Comparison of ENCODE assay signal across 11 cellular contexts in genomic region chr3:138371070-138371950, GRCh38. TPM values are rescaled to one million over a fixed set of nuclear protein-coding genes. Genes with fewer than 3 reads are reported as not detected.
DNase-seq lines count a peak whose midpoint lies in the region; ATAC-seq and TF ChIP-seq lines count a peak whose summit lies in the region.
"Had no signal": no experiment of that assay in that cellular context is flagged by ENCODE, and none has a peak within 500 bp of the region (broad histone marks: within the 10 kb centered on the region; RNA-seq: fewer than 3 reads in every experiment).

No MANE protein-coding gene starts in this region.

- H3K4me3 ChIP-seq in GM06990 (replicated peaks; ENCODE audit: low read depth, low read length): 0 out of 2 replicates have a peak overlapping the region, but pooled peaks have one; percentile 13

- H3K36me3 ChIP-seq in GM06990 (ENCODE audit: control insufficient read depth, insufficient read depth, low read length): no peaks in the 10 kb centered on the region

- no peak overlapping the region for H3K27ac Mint-ChIP-seq in activated T-helper 17 cell treated with anti-CD3 and anti-CD28 coated beads, Interleukin-2, amount 50 U/mL, for 72 hours
- H3K27ac Mint-ChIP-seq: activated T-helper 1 cell treated with anti-CD3 and anti-CD28 coated beads, Interleukin-12 subunit alpha, Interleukin-12 subunit beta, Interleukin-2, Interleukin-4 antibody, amounts not matched to agents 30 ng/mL and 10 ng/mL and 1 ng/mL, durations not matched to agents 14 hours and 24 hours and 36 hours had no signal

- ATAC-seq in GM19372 (IDR thresholded peaks at IDR 0.05; ENCODE audit: low read depth, unreplicated experiment): peak; percentile 99
- peak; percentile 98 for ATAC-seq in HG03066 (IDR thresholded peaks at IDR 0.05; ENCODE audit: low read depth, unreplicated experiment)
- peak; percentile 87 for ATAC-seq in activated T-helper 17 cell treated with anti-CD3 and anti-CD28 coated beads, Interleukin-2, amount 50 U/mL, for 72 hours (replicated peaks)

- no peak overlapping the region for H3K4me3 Mint-ChIP-seq in activated T-helper 17 cell treated with anti-CD3 and anti-CD28 coated beads, Interleukin-2, amount 50 U/mL, for 72 hours
- H3K4me3 Mint-ChIP-seq: activated T-helper 1 cell treated with anti-CD3 and anti-CD28 coated beads, Interleukin-12 subunit alpha, Interleukin-12 subunit beta, Interleukin-2, Interleukin-4 antibody, amounts not matched to agents 30 ng/mL and 10 ng/mL and 1 ng/mL, durations not matched to agents 14 hours and 24 hours and 36 hours had no signal

- TF ChIP-seq CTCF in GM06990 (IDR thresholded peaks at IDR 0.05; ENCODE audit: insufficient read depth, low read length, poor library complexity, severe bottlenecking): no peak

- H3K27me3 ChIP-seq in GM06990 (replicated peaks; ENCODE audit: control insufficient read depth, insufficient read depth, low read length): peaks cover 6% of the 10 kb centered on the region; the same call in 1 of the 2 replicates

- peaks cover 8% of the 10 kb centered on the region for H3K4me1 Mint-ChIP-seq in activated T-helper 17 cell treated with anti-CD3 and anti-CD28 coated beads, Interleukin-2, amount 50 U/mL, for 72 hours

- no peaks in the 10 kb centered on the region for H3K9me3 Mint-ChIP-seq in activated T-helper 17 cell treated with anti-CD3 and anti-CD28 coated beads, Interleukin-2, amount 50 U/mL, for 72 hours
- H3K9me3 Mint-ChIP-seq: activated T-helper 1 cell treated with anti-CD3 and anti-CD28 coated beads, Interleukin-12 subunit alpha, Interleukin-12 subunit beta, Interleukin-2, Interleukin-4 antibody, amounts not matched to agents 30 ng/mL and 10 ng/mL and 1 ng/mL, durations not matched to agents 14 hours and 24 hours and 36 hours had no signal

- H3K27me3 Mint-ChIP-seq in activated T-helper 17 cell treated with anti-CD3 and anti-CD28 coated beads, Interleukin-2, amount 50 U/mL, for 72 hours: peaks cover 17% of the 10 kb centered on the region

- DNase-seq in GM06990 (ENCODE audit: extremely low read depth, insufficient read length): peak; percentile 45
- no peak for DNase-seq in GM03348 (ENCODE audit: low spot score)
- no peak for DNase-seq in SHP77 (lab: John Stamatoyannopoulos, UW)
- DNase-seq in iPS-NIHi7 (ENCODE audit: extremely low spot score): no peak
- no peak for DNase-seq in NCI-H446 (lab: John Stamatoyannopoulos, UW)
- DNase-seq: hippocampal formation had no signal

- no peaks in the 10 kb centered on the region for H3K36me3 Mint-ChIP-seq in activated T-helper 17 cell treated with anti-CD3 and anti-CD28 coated beads, Interleukin-2, amount 50 U/mL, for 72 hours (ENCODE audit: low read depth)

RNA-seq across cellular contexts. Expression of gene MRAS, which starts 22.9 kb away (rescaled TPM):
- total RNA-seq in activated T-helper 17 cell treated with anti-CD3 and anti-CD28 coated beads, Interleukin-2, amount 50 U/mL, for 72 hours: under 1 TPM; 0.37 to 0.67 TPM

RNA-seq across cellular contexts. Expression of gene NME9, which starts 41.7 kb away (rescaled TPM):
- 1 to 10 TPM; 1.6 to 6.8 TPM for total RNA-seq in activated T-helper 17 cell treated with anti-CD3 and anti-CD28 coated beads, Interleukin-2, amount 50 U/mL, for 72 hours
- total RNA-seq: activated T-helper 1 cell treated with anti-CD3 and anti-CD28 coated beads, Interleukin-12 subunit alpha, Interleukin-12 subunit beta, Interleukin-2, Interleukin-4 antibody, amounts not matched to agents 30 ng/mL and 10 ng/mL and 1 ng/mL, durations not matched to agents 14 hours and 24 hours and 36 hours; NCI-H460 had no signal
